In genomic region chr21:23900727-23901126, GRCh38 we compare ENCODE assay signal across 6 cellular contexts.
"Had no signal": no experiment of that assay in that cellular context is flagged by ENCODE, and none has a peak within 500 bp of the region (broad histone marks: within the 10 kb centered on the region; RNA-seq: fewer than 3 reads in every experiment).

No MANE protein-coding gene starts in this region.

- H3K4me3 ChIP-seq: K562 had no signal

- ATAC-seq: HepG2, K562 had no signal

- H3K27ac ChIP-seq: HL-60 had no signal

- DNase-seq: IMR-90, KBM-7, KG1 had no signal
